1 cellular context compared by ENCODE assay signal in the genomic region with DNA sequence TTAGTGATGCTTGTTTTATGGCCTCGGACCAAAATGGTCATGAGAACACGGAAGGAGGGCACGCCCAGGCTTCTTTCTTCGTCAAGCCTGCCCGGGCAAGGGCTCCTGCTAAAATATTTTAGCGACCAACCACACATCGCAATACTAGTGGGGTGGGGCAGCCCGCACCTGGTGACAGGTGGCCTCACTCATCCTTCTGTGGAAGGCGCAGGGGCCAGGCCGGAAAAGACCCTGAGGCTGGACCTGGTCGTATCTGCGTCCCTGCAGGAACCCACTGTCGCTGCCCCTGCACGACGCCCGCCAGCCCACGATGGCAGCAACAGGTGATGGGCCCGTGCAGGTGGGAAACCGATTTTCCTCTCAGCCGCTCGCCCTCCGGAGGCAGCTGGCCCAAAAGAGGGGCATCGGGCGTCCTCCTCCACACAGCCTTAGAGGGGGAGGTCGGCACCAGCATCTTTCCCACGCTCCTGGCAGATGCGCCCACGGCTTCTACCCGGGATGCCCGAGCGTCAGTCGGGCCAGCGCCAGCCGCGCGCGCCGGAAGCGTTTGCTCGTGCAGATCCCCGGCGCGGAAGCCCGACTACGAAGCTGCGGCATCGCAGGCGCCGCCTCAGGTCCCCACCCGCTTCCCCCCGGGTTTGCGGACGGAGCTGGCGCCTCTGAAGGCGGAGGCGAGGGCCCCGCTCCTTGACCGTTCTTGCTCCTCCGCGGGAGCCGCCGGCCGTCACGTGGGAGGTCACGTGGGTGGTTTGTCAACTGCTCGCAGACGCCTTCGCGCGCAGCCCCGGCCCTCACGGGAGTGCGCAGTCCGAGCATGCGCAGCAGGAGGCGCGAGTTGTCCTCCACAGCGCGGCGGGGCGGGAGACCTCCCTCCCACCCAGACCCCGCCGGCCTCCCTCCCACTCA.
TF ChIP-seq lines count a peak whose summit lies in the region.

No MANE protein-coding gene starts in this region.

TF ChIP-seq in HepG2, 621 proteins besides CTCF, POLR2A, EP300 and RAD21 (continues in another document):
- TF ChIP-seq ZKSCAN5 (CRISPR knock-in tag; IDR thresholded peaks at IDR 0.05), result no peak
- no peak for TF ChIP-seq STAT5B (CRISPR knock-in tag; IDR thresholded peaks at IDR 0.05)
- no peak for TF ChIP-seq TBL1XR1 (IDR thresholded peaks at IDR 0.05; ENCODE audit: borderline replicate concordance, low read length, partially characterized antibody)
- TF ChIP-seq RAD51 (IDR thresholded peaks at IDR 0.05; ENCODE audit: borderline replicate concordance), result peak; percentile 50; the same call in 1 of the 2 replicates
- TF ChIP-seq CREB1 (IDR thresholded peaks at IDR 0.05), result no peak
- no peak for TF ChIP-seq CREB1 (CRISPR knock-in tag; IDR thresholded peaks at IDR 0.05)
- peak; percentile 29; the same call in 1 of the 2 replicates for TF ChIP-seq GABPB1 (CRISPR knock-in tag; IDR thresholded peaks at IDR 0.05)
- no peak for TF ChIP-seq ZNF557 (CRISPR knock-in tag; IDR thresholded peaks at IDR 0.05)
- no peak for TF ChIP-seq U2AF2 (IDR thresholded peaks at IDR 0.05; ENCODE audit: low read depth, low read length)
- TF ChIP-seq, protein P1, sequence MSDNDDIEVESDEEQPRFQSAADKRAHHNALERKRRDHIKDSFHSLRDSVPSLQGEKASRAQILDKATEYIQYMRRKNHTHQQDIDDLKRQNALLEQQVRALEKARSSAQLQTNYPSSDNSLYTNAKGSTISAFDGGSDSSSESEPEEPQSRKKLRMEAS (IDR thresholded peaks at IDR 0.05), result peak; percentile 13; the same call in 1 of the 2 replicates
- no peak for TF ChIP-seq YEATS2 (CRISPR knock-in tag; IDR thresholded peaks at IDR 0.05; ENCODE audit: borderline replicate concordance)
- TF ChIP-seq ZNF101 (CRISPR knock-in tag; IDR thresholded peaks at IDR 0.05; ENCODE audit: borderline replicate concordance, low read depth), result no peak
- TF ChIP-seq, protein P2, sequence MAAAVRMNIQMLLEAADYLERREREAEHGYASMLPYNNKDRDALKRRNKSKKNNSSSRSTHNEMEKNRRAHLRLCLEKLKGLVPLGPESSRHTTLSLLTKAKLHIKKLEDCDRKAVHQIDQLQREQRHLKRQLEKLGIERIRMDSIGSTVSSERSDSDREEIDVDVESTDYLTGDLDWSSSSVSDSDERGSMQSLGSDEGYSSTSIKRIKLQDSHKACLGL (CRISPR knock-in tag; IDR thresholded peaks at IDR 0.05), result 0 out of 2 replicates have a peak, but pooled peaks have one; percentile 33
- no peak for TF ChIP-seq SMYD3 (CRISPR knock-in tag; IDR thresholded peaks at IDR 0.05)
- TF ChIP-seq, protein P3, sequence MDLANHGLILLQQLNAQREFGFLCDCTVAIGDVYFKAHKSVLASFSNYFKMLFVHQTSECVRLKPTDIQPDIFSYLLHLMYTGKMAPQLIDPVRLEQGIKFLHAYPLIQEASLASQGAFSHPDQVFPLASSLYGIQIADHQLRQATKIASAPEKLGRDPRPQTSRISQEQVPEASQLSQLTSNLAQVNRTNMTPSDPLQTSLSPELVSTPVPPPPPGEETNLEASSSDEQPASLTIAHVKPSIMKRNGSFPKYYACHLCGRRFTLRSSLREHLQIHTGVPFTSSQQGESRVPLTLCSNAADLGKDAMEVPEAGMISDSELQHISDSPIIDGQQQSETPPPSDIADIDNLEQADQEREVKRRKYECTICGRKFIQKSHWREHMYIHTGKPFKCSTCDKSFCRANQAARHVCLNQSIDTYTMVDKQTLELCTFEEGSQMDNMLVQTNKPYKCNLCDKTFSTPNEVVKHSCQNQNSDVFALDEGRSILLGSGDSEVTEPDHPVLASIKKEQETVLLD (CRISPR knock-in tag; IDR thresholded peaks at IDR 0.05; ENCODE audit: low read depth), result no peak
- TF ChIP-seq SIN3A (IDR thresholded peaks at IDR 0.05; ENCODE audit: borderline replicate concordance, low read depth, low read length), result no peak
- TF ChIP-seq ZNF136 (CRISPR knock-in tag; IDR thresholded peaks at IDR 0.05; ENCODE audit: low read depth), result no peak
- 0 out of 2 replicates have a peak, but pooled peaks have one; percentile 15 for TF ChIP-seq ZNF44 (CRISPR knock-in tag; IDR thresholded peaks at IDR 0.05)
- peak; percentile 13 for TF ChIP-seq HOXA3 (CRISPR knock-in tag; IDR thresholded peaks at IDR 0.05)
- no peak for TF ChIP-seq ZNF737 (CRISPR knock-in tag; IDR thresholded peaks at IDR 0.05; ENCODE audit: borderline replicate concordance)
- no peak for TF ChIP-seq SP2 (CRISPR knock-in tag; IDR thresholded peaks at IDR 0.05)
- no peak for TF ChIP-seq ATAD3A (CRISPR knock-in tag; IDR thresholded peaks at IDR 0.05)
- TF ChIP-seq, protein P4, sequence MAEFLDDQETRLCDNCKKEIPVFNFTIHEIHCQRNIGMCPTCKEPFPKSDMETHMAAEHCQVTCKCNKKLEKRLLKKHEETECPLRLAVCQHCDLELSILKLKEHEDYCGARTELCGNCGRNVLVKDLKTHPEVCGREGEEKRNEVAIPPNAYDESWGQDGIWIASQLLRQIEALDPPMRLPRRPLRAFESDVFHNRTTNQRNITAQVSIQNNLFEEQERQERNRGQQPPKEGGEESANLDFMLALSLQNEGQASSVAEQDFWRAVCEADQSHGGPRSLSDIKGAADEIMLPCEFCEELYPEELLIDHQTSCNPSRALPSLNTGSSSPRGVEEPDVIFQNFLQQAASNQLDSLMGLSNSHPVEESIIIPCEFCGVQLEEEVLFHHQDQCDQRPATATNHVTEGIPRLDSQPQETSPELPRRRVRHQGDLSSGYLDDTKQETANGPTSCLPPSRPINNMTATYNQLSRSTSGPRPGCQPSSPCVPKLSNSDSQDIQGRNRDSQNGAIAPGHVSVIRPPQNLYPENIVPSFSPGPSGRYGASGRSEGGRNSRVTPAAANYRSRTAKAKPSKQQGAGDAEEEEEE (CRISPR knock-in tag; IDR thresholded peaks at IDR 0.05; ENCODE audit: borderline replicate concordance), result no peak
- no peak for TF ChIP-seq SAP130 (CRISPR knock-in tag; IDR thresholded peaks at IDR 0.05; ENCODE audit: low read depth)
- TF ChIP-seq ZNF598 (CRISPR knock-in tag; IDR thresholded peaks at IDR 0.05; ENCODE audit: borderline replicate concordance), result 0 out of 2 replicates have a peak, but pooled peaks have one; percentile 9
- TF ChIP-seq SMC3 (IDR thresholded peaks at IDR 0.05; ENCODE audit: low read length), result no peak
- TF ChIP-seq ZFP41 (CRISPR knock-in tag; IDR thresholded peaks at IDR 0.05; ENCODE audit: borderline replicate concordance), result no peak
- no peak for TF ChIP-seq KLF9 (CRISPR knock-in tag; IDR thresholded peaks at IDR 0.05; ENCODE audit: low read depth)
- no peak for TF ChIP-seq TEAD3 (CRISPR knock-in tag; optimal IDR thresholded peaks at IDR 0.05; ENCODE audit: borderline replicate concordance)
- TF ChIP-seq, protein P5, sequence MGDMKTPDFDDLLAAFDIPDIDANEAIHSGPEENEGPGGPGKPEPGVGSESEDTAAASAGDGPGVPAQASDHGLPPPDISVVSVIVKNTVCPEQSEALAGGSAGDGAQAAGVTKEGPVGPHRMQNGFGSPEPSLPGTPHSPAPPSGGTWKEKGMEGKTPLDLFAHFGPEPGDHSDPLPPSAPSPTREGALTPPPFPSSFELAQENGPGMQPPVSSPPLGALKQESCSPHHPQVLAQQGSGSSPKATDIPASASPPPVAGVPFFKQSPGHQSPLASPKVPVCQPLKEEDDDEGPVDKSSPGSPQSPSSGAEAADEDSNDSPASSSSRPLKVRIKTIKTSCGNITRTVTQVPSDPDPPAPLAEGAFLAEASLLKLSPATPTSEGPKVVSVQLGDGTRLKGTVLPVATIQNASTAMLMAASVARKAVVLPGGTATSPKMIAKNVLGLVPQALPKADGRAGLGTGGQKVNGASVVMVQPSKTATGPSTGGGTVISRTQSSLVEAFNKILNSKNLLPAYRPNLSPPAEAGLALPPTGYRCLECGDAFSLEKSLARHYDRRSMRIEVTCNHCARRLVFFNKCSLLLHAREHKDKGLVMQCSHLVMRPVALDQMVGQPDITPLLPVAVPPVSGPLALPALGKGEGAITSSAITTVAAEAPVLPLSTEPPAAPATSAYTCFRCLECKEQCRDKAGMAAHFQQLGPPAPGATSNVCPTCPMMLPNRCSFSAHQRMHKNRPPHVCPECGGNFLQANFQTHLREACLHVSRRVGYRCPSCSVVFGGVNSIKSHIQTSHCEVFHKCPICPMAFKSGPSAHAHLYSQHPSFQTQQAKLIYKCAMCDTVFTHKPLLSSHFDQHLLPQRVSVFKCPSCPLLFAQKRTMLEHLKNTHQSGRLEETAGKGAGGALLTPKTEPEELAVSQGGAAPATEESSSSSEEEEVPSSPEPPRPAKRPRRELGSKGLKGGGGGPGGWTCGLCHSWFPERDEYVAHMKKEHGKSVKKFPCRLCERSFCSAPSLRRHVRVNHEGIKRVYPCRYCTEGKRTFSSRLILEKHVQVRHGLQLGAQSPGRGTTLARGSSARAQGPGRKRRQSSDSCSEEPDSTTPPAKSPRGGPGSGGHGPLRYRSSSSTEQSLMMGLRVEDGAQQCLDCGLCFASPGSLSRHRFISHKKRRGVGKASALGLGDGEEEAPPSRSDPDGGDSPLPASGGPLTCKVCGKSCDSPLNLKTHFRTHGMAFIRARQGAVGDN (CRISPR knock-in tag; IDR thresholded peaks at IDR 0.05), result peak; percentile 68
- TF ChIP-seq EED (CRISPR knock-in tag; IDR thresholded peaks at IDR 0.05), result no peak
- TF ChIP-seq, protein P6, sequence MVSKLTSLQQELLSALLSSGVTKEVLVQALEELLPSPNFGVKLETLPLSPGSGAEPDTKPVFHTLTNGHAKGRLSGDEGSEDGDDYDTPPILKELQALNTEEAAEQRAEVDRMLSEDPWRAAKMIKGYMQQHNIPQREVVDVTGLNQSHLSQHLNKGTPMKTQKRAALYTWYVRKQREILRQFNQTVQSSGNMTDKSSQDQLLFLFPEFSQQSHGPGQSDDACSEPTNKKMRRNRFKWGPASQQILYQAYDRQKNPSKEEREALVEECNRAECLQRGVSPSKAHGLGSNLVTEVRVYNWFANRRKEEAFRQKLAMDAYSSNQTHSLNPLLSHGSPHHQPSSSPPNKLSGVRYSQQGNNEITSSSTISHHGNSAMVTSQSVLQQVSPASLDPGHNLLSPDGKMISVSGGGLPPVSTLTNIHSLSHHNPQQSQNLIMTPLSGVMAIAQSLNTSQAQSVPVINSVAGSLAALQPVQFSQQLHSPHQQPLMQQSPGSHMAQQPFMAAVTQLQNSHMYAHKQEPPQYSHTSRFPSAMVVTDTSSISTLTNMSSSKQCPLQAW (CRISPR knock-in tag; IDR thresholded peaks at IDR 0.05), result no peak
- TF ChIP-seq KDM5A (IDR thresholded peaks at IDR 0.05; ENCODE audit: borderline replicate concordance, low read length), result no peak
- TF ChIP-seq, protein P7, sequence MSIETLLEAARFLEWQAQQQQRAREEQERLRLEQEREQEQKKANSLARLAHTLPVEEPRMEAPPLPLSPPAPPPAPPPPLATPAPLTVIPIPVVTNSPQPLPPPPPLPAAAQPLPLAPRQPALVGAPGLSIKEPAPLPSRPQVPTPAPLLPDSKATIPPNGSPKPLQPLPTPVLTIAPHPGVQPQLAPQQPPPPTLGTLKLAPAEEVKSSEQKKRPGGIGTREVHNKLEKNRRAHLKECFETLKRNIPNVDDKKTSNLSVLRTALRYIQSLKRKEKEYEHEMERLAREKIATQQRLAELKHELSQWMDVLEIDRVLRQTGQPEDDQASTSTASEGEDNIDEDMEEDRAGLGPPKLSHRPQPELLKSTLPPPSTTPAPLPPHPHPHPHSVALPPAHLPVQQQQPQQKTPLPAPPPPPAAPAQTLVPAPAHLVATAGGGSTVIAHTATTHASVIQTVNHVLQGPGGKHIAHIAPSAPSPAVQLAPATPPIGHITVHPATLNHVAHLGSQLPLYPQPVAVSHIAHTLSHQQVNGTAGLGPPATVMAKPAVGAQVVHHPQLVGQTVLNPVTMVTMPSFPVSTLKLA (IDR thresholded peaks at IDR 0.05), result peak; percentile 59
- peak; percentile 93 for TF ChIP-seq ZBTB38 (CRISPR knock-in tag; IDR thresholded peaks at IDR 0.05)
- TF ChIP-seq, protein P8, sequence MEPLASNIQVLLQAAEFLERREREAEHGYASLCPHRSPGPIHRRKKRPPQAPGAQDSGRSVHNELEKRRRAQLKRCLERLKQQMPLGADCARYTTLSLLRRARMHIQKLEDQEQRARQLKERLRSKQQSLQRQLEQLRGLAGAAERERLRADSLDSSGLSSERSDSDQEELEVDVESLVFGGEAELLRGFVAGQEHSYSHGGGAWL (CRISPR knock-in tag; IDR thresholded peaks at IDR 0.05), result no peak
- 0 out of 2 replicates have a peak, but pooled peaks have one; percentile 59 for TF ChIP-seq KDM5B (CRISPR knock-in tag; IDR thresholded peaks at IDR 0.05; ENCODE audit: borderline replicate concordance)
- TF ChIP-seq, protein P9, sequence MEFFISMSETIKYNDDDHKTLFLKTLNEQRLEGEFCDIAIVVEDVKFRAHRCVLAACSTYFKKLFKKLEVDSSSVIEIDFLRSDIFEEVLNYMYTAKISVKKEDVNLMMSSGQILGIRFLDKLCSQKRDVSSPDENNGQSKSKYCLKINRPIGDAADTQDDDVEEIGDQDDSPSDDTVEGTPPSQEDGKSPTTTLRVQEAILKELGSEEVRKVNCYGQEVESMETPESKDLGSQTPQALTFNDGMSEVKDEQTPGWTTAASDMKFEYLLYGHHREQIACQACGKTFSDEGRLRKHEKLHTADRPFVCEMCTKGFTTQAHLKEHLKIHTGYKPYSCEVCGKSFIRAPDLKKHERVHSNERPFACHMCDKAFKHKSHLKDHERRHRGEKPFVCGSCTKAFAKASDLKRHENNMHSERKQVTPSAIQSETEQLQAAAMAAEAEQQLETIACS (CRISPR knock-in tag; IDR thresholded peaks at IDR 0.05), result 0 out of 2 replicates have a peak, but pooled peaks have one; percentile 34
- TF ChIP-seq, protein P10, sequence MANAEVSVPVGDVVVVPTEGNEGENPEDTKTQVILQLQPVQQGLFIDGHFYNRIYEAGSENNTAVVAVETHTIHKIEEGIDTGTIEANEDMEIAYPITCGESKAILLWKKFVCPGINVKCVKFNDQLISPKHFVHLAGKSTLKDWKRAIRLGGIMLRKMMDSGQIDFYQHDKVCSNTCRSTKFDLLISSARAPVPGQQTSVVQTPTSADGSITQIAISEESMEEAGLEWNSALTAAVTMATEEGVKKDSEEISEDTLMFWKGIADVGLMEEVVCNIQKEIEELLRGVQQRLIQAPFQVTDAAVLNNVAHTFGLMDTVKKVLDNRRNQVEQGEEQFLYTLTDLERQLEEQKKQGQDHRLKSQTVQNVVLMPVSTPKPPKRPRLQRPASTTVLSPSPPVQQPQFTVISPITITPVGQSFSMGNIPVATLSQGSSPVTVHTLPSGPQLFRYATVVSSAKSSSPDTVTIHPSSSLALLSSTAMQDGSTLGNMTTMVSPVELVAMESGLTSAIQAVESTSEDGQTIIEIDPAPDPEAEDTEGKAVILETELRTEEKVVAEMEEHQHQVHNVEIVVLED (CRISPR knock-in tag; IDR thresholded peaks at IDR 0.05; ENCODE audit: borderline replicate concordance), result 0 out of 2 replicates have a peak, but pooled peaks have one; percentile 19
- TF ChIP-seq, protein P11, sequence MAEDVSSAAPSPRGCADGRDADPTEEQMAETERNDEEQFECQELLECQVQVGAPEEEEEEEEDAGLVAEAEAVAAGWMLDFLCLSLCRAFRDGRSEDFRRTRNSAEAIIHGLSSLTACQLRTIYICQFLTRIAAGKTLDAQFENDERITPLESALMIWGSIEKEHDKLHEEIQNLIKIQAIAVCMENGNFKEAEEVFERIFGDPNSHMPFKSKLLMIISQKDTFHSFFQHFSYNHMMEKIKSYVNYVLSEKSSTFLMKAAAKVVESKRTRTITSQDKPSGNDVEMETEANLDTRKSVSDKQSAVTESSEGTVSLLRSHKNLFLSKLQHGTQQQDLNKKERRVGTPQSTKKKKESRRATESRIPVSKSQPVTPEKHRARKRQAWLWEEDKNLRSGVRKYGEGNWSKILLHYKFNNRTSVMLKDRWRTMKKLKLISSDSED (CRISPR knock-in tag; IDR thresholded peaks at IDR 0.05), result no peak
- TF ChIP-seq REXO4 (CRISPR knock-in tag; IDR thresholded peaks at IDR 0.05; ENCODE audit: borderline replicate concordance), result no peak
- no peak for TF ChIP-seq TSC22D2 (CRISPR knock-in tag; IDR thresholded peaks at IDR 0.05; ENCODE audit: borderline replicate concordance)
- TF ChIP-seq ATF1 (CRISPR knock-in tag; IDR thresholded peaks at IDR 0.05), result no peak
- TF ChIP-seq, protein P12, sequence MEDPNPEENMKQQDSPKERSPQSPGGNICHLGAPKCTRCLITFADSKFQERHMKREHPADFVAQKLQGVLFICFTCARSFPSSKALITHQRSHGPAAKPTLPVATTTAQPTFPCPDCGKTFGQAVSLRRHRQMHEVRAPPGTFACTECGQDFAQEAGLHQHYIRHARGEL (CRISPR knock-in tag; IDR thresholded peaks at IDR 0.05), result no peak
